In the genomic region with DNA sequence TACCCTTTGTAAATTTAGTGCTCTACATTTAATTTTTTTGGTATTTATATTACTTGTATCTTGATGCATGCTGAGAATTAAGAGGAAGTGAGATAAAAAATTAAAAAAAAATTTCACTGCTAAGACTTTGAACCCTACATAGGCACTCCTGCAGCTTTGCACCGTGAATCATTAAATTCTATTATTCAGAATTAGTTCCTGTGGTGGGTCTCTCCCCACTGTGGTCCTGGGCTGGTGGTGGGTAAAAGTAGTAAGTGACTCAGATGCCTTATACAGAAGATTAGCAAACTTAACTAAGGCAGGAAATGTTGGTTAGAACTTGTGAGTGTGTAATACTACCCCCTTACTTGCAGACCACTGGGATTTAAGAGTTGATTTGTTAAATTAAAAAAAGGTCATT, we compare ENCODE assay signal across 8 cellular contexts.
DNase-seq lines count a peak whose midpoint lies in the region; ATAC-seq and TF ChIP-seq lines count a peak whose summit lies in the region.

No MANE protein-coding gene starts in this region.

- DNase-seq in MG63 (peak; percentile 19), amniotic epithelial cell (ENCODE audit: low read depth) (peak; percentile 78), thyroid gland (no peak)
- DNase-seq in stimulated activated CD4-positive, alpha-beta T cell treated with anti-CD3 and anti-CD28 coated beads, Interleukin-4, amount 100 ng/mL, for 24 hours: peak; percentile 58

- TF ChIP-seq CTCF in thyroid gland (IDR thresholded peaks at IDR 0.05): no peak

- TF ChIP-seq POLR2A in thyroid gland (IDR thresholded peaks at IDR 0.05): no peak

- no peaks in the 10 kb centered on the region for H3K27me3 ChIP-seq in MG63
- H3K27me3 ChIP-seq in thyroid gland: no peaks in the 10 kb centered on the region

- ATAC-seq in GM19463 (IDR thresholded peaks at IDR 0.05; ENCODE audit: unreplicated experiment) (peak; percentile 75), HG03469 (IDR thresholded peaks at IDR 0.05; ENCODE audit: unreplicated experiment) (no peak), esophagus mucosa (no peak), GM18873 (IDR thresholded peaks at IDR 0.05; ENCODE audit: low FRiP score, unreplicated experiment) (no peak)

- intact Hi-C loops in thyroid gland (cut with DNase I): loop anchor here (10.0 kb wide), 2 partner anchors 133 to 193 kb away; no protein-coding TSS in a partner anchor

- H3K27ac ChIP-seq in thyroid gland: no peak overlapping the region

- H3K36me3 ChIP-seq in MG63: peaks cover 73% of the 10 kb centered on the region
- peaks cover 15 to 17% of the 10 kb centered on the region in 2 donors for H3K36me3 ChIP-seq in thyroid gland

- no peak overlapping the region for H3K4me3 ChIP-seq in MG63
- no peak overlapping the region for H3K4me3 ChIP-seq in thyroid gland (replicated peaks in 1 of 3)

- H3K9me3 ChIP-seq in MG63 (no peaks in the 10 kb centered on the region), thyroid gland (no peaks in the 10 kb centered on the region)

- no peaks in the 10 kb centered on the region for H3K4me1 ChIP-seq in thyroid gland

- 82 to 93% methylated on average over 1 of the region's 1 CpG for WGBS in thyroid gland, 2 donors

Comparison
In these comparisons a context has a peak if more than half of its experiments do, and no peak if none do; other contexts are left out.
1. DNase-seq: peak in MG63 (single experiment), amniotic epithelial cell (single experiment) and stimulated activated CD4-positive, alpha-beta T cell treated with anti-CD3 and anti-CD28 coated beads, Interleukin-4, amount 100 ng/mL, for 24 hours (single experiment); none in thyroid gland (0 of 2).